Comparison of ENCODE assay signal across 8 cellular contexts in genomic region chr9:93511228-93511627, GRCh38. TPM values are rescaled to one million over a fixed set of nuclear protein-coding genes. Genes with fewer than 3 reads are reported as not detected.
DNase-seq lines count a peak whose midpoint lies in the region; ATAC-seq and TF ChIP-seq lines count a peak whose summit lies in the region.
"Not testable (repeated sequence)": the region's sequence is repeated elsewhere in the genome, so short reads cannot be mapped to it uniquely, and the experiment has no call there.

No MANE protein-coding gene starts in this region.

- not testable (repeated sequence) for ATAC-seq in CD4-positive, CD25-positive, alpha-beta regulatory T cell (ENCODE audit: low read depth in 2 of 2)
- ATAC-seq in right cardiac atrium (peak; percentile 85 to 92), mucosa of descending colon (peak; percentile 74)

- not testable (repeated sequence) for H3K27ac ChIP-seq in CD4-positive, CD25-positive, alpha-beta regulatory T cell (ENCODE audit: insufficient read depth, low read length, poor library complexity, severe bottlenecking); prostate gland; thyroid gland
- peak overlapping the region; percentile 4 for H3K27ac ChIP-seq in fibroblast of lung (ENCODE audit: insufficient read depth, low read length)
- H3K27ac ChIP-seq in right cardiac atrium (ENCODE audit: low read length): peak overlapping the region; percentile 13

- H3K4me3 ChIP-seq in CD4-positive, CD25-positive, alpha-beta regulatory T cell (ENCODE audit: low read depth, low read length); fibroblast of lung (replicated peaks in 1 of 4; ENCODE audit: control extremely low read depth in 1 of 4, insufficient read depth in 1 of 4, low read depth in 3 of 4, low read length in 4 of 4); right cardiac atrium (ENCODE audit: low read length); mucosa of descending colon; prostate gland; thyroid gland (replicated peaks in 1 of 3): not testable (repeated sequence)
- peak overlapping the region; percentile 19 for H3K4me3 ChIP-seq in adipocyte (ENCODE audit: low read length)

- not testable (repeated sequence) for H3K9me3 Mint-ChIP-seq in CD4-positive, CD25-positive, alpha-beta regulatory T cell

- DNase-seq in CD4-positive, CD25-positive, alpha-beta regulatory T cell; adipocyte (ENCODE audit: low read depth): not testable (repeated sequence)
- DNase-seq in NCI-H2196 (lab: John Stamatoyannopoulos, UW; ENCODE audit: unreplicated experiment) (peak; percentile 87), fibroblast of lung (ENCODE audit: low read depth in 2 of 2) (peak in 1 of 2 donors; percentile 63), right cardiac atrium (peak; percentile 71 to 92 (median 87)), mucosa of descending colon (peak; percentile 29 to 63 (median 50)), prostate gland (ENCODE audit: low spot score) (peak; percentile 71), thyroid gland (peak; percentile 9 to 27)

- not testable (repeated sequence) for H3K9me3 ChIP-seq in CD4-positive, CD25-positive, alpha-beta regulatory T cell (ENCODE audit: control insufficient read depth in 2 of 2, low read length in 2 of 2); adipocyte (ENCODE audit: control insufficient read depth, low read length); fibroblast of lung (ENCODE audit: control insufficient read depth, insufficient read depth, low read depth, low read length); right cardiac atrium (ENCODE audit: control insufficient read depth, low read length); mucosa of descending colon; prostate gland; thyroid gland

- H3K4me3 Mint-ChIP-seq in CD4-positive, CD25-positive, alpha-beta regulatory T cell: not testable (repeated sequence)

- H3K27me3 ChIP-seq in CD4-positive, CD25-positive, alpha-beta regulatory T cell (ENCODE audit: control insufficient read depth, insufficient read depth, low read length); adipocyte (replicated peaks; ENCODE audit: control insufficient read depth, insufficient read depth, low read length); fibroblast of lung (ENCODE audit: control insufficient read depth, insufficient read depth, low read length); right cardiac atrium (ENCODE audit: control insufficient read depth, insufficient read depth); prostate gland (replicated peaks; ENCODE audit: insufficient read depth); thyroid gland: not testable (repeated sequence)

- peaks cover 4 to 59% (median 48%) of the 10 kb centered on the region in 4 donors for H3K4me1 Mint-ChIP-seq in CD4-positive, CD25-positive, alpha-beta regulatory T cell

- peaks cover 30% of the 10 kb centered on the region for H3K36me3 Mint-ChIP-seq in CD4-positive, CD25-positive, alpha-beta regulatory T cell

- 43% methylated on average over 8 of the region's 8 CpGs for WGBS in right cardiac atrium
- 41% methylated on average over 8 of the region's 8 CpGs for WGBS in prostate gland
- 74 to 85% methylated on average over 8 of the region's 8 CpGs for WGBS in thyroid gland, 2 donors

- TF ChIP-seq POLR2A in prostate gland (IDR thresholded peaks at IDR 0.05); thyroid gland (IDR thresholded peaks at IDR 0.05): not testable (repeated sequence)

- TF ChIP-seq CTCF in fibroblast of lung (conservative IDR thresholded peaks at IDR 0.05 in 1 of 2, IDR thresholded peaks at IDR 0.05 in 1 of 2; ENCODE audit: low read depth in 1 of 2, low read length in 2 of 2); mucosa of descending colon (IDR thresholded peaks at IDR 0.05); prostate gland (IDR thresholded peaks at IDR 0.05); thyroid gland (IDR thresholded peaks at IDR 0.05): not testable (repeated sequence)

- H3K36me3 ChIP-seq in CD4-positive, CD25-positive, alpha-beta regulatory T cell (ENCODE audit: control insufficient read depth, insufficient read depth, low read length): peaks cover 24% of the 10 kb centered on the region
- not testable (repeated sequence) for H3K36me3 ChIP-seq in adipocyte (ENCODE audit: control insufficient read depth, insufficient read depth, low read length, severe bottlenecking); fibroblast of lung (ENCODE audit: control insufficient read depth, insufficient read depth, low read length); mucosa of descending colon (ENCODE audit: low read depth); prostate gland; thyroid gland

- not testable (repeated sequence) for H3K27me3 Mint-ChIP-seq in CD4-positive, CD25-positive, alpha-beta regulatory T cell

- H4K20me1 ChIP-seq in fibroblast of lung (ENCODE audit: control insufficient read depth, extremely low read depth, insufficient read depth, low read length): not testable (repeated sequence)

- not testable (repeated sequence) for H3K4me1 ChIP-seq in CD4-positive, CD25-positive, alpha-beta regulatory T cell (ENCODE audit: control insufficient read depth, insufficient read depth, low read length, poor library complexity, severe bottlenecking); right cardiac atrium (ENCODE audit: control insufficient read depth, insufficient read depth, low read length); mucosa of descending colon (ENCODE audit: low read depth); prostate gland (replicated peaks)
- peaks cover 23% of the 10 kb centered on the region for H3K4me1 ChIP-seq in adipocyte (ENCODE audit: control insufficient read depth, insufficient read depth, low read length)
- H3K4me1 ChIP-seq in fibroblast of lung (ENCODE audit: control insufficient read depth, extremely low read depth, insufficient read depth, low read length): peaks cover 11% of the 10 kb centered on the region
- peaks cover 31 to 38% of the 10 kb centered on the region in 2 donors for H3K4me1 ChIP-seq in thyroid gland

- H3K9ac ChIP-seq in adipocyte (ENCODE audit: low read length); fibroblast of lung (ENCODE audit: insufficient read depth, low read length): not testable (repeated sequence)

- H2AFZ ChIP-seq in fibroblast of lung (ENCODE audit: low read length): not testable (repeated sequence)

- H3K79me2 ChIP-seq in fibroblast of lung (ENCODE audit: control insufficient read depth, insufficient read depth, low read length): peaks cover 50% of the 10 kb centered on the region

- intact Hi-C loops in right cardiac atrium (cut with DNase I); mucosa of descending colon (cut with DNase I, micrococcal nuclease); prostate gland (cut with DNase I); thyroid gland (cut with DNase I): not testable (repeated sequence)

- peak overlapping the region in 2 of 3 donors; percentile 45 to 55 for H3K27ac Mint-ChIP-seq in CD4-positive, CD25-positive, alpha-beta regulatory T cell

- not testable (repeated sequence) for H3K4me2 ChIP-seq in fibroblast of lung (ENCODE audit: extremely low read depth, insufficient read depth, low read length)

RNA-seq across cellular contexts. Expression of gene FAM120AOS, which starts 57.8 kb away (rescaled TPM):
- total RNA-seq in CD4-positive, CD25-positive, alpha-beta regulatory T cell: 45.7 TPM
- polyA plus RNA-seq in CD4-positive, CD25-positive, alpha-beta regulatory T cell: 10 to 100 TPM; 50.2 to 64.3 (median 56.5) TPM
- 30.6 and 38.8 TPM in 2 replicates for total RNA-seq in fibroblast of lung
- polyA plus RNA-seq in fibroblast of lung: 39.0 and 44.1 TPM in 2 replicates
- polyA plus RNA-seq in fibroblast of lung (2012): 30.4 and 30.5 TPM in 2 replicates
- polyA minus RNA-seq in fibroblast of lung (ENCODE audit: low replicate concordance): 10.4 and 11.6 TPM in 2 replicates
- 10 to 100 TPM; 38.2 to 45.6 (median 41.2) TPM for total RNA-seq in right cardiac atrium
- polyA plus RNA-seq in right cardiac atrium: 39.8 TPM
- 10 to 100 TPM; 72.0 to 88.4 (median 73.3) TPM for total RNA-seq in mucosa of descending colon
- total RNA-seq in prostate gland: 10 to 100 TPM; 60.7 to 83.8 TPM
- total RNA-seq in thyroid gland: 10 to 100 TPM; 68.5 to 92.7 (median 80.8) TPM

RNA-seq across cellular contexts. Expression of gene FAM120A, which starts 59.7 kb away (rescaled TPM):
- total RNA-seq in CD4-positive, CD25-positive, alpha-beta regulatory T cell: 95.7 TPM
- 10 to 100 TPM; 11.3 to 14.3 (median 12.1) TPM for polyA plus RNA-seq in CD4-positive, CD25-positive, alpha-beta regulatory T cell
- total RNA-seq in fibroblast of lung: 93.0 and 136 TPM in 2 replicates
- 85.8 and 92.9 TPM in 2 replicates for polyA plus RNA-seq in fibroblast of lung
- polyA plus RNA-seq in fibroblast of lung (2012): 97.8 and 100 TPM in 2 replicates
- polyA minus RNA-seq in fibroblast of lung (ENCODE audit: low replicate concordance): 193 and 214 TPM in 2 replicates
- 100 to 1,000 TPM in 1 of 4 donors, 10 to 100 TPM in 3; 77.8 to 111 (median 90.2) TPM for total RNA-seq in right cardiac atrium
- 42.3 TPM for polyA plus RNA-seq in right cardiac atrium
- total RNA-seq in mucosa of descending colon: 100 to 1,000 TPM; 168 to 215 (median 209) TPM
- total RNA-seq in prostate gland: 10 to 100 TPM; 86.3 to 90.6 TPM
- 100 to 1,000 TPM in 3 of 4 donors, 10 to 100 TPM in 1; 78.1 to 118 (median 111) TPM for total RNA-seq in thyroid gland
